In genomic region chr4:9785926-9786325, GRCh38 we compare ENCODE assay signal across 37 cellular contexts. TPM values are rescaled to one million over a fixed set of nuclear protein-coding genes. Genes with fewer than 3 reads are reported as not detected.
"Had no signal": no experiment of that assay in that cellular context is flagged by ENCODE, and none has a peak within 500 bp of the region (broad histone marks: within the 10 kb centered on the region; RNA-seq: fewer than 3 reads in every experiment).

No MANE protein-coding gene starts in this region.

- H3K27ac ChIP-seq: adrenal gland, body of pancreas, epithelial cell of prostate, esophagus squamous epithelium, gastroesophageal sphincter had no signal

- H3K9me3 ChIP-seq: adrenal gland, body of pancreas, esophagus squamous epithelium, gastroesophageal sphincter had no signal

- H3K4me3 ChIP-seq: adrenal gland, body of pancreas, esophagus squamous epithelium, gastroesophageal sphincter had no signal

- FAIRE-seq: colon, endometrium, endothelial cell of umbilical vein had no signal

- ATAC-seq: activated CD4-positive, alpha-beta T cell treated with anti-CD3 and anti-CD28 coated beads for 36 hours; activated CD8-positive, alpha-beta memory T cell treated with anti-CD3 and anti-CD28 coated beads, Interleukin-2, amount 10 ng/mL, durations not matched to agents 7 days and 5 days; activated CD8-positive, alpha-beta T cell treated with anti-CD3 and anti-CD28 coated beads, Interleukin-2, amount 10 ng/mL, durations not matched to agents 7 days and 5 days; activated naive CD8-positive, alpha-beta T cell treated with anti-CD3 and anti-CD28 coated beads, Interleukin-2, amount 50 U/mL, for 24 hours; body of pancreas; gastroesophageal sphincter had no signal

- DNase-seq: activated CD4-positive, alpha-beta memory T cell treated with anti-CD3 and anti-CD28 coated beads for 36 hours; activated CD4-positive, alpha-beta T cell treated with anti-CD3 and anti-CD28 coated beads for 36 hours; activated CD4-positive, alpha-beta T cell treated with anti-CD3 and anti-CD28 coated beads, Interleukin-2, amount 10 ng/mL, durations not matched to agents 24 days and 14 days; activated CD4-positive, CD25-positive, alpha-beta regulatory T cell; activated CD4-positive, CD25-positive, alpha-beta regulatory T cell treated with anti-CD3 and anti-CD28 coated beads, Interleukin-2, amount 50 U/mL, for 72 hours; activated CD8-positive, alpha-beta memory T cell treated with anti-CD3 and anti-CD28 coated beads, Interleukin-2, amount 10 ng/mL, durations not matched to agents 7 days and 5 days; activated CD8-positive, alpha-beta memory T cell treated with anti-CD3 and anti-CD28 coated beads, Interleukin-2, amount 50 U/mL, for 4 hours; activated CD8-positive, alpha-beta T cell treated with anti-CD3 and anti-CD28 coated beads, Interleukin-2, amount 10 ng/mL, durations not matched to agents 7 days and 5 days; activated effector memory CD4-positive, alpha-beta T cell treated with anti-CD3 and anti-CD28 coated beads, Interleukin-2, amount 50 U/mL, for 16 hours; activated naive CD4-positive, alpha-beta T cell treated with anti-CD3 and anti-CD28 coated beads for 36 hours; activated naive CD8-positive, alpha-beta T cell treated with anti-CD3 and anti-CD28 coated beads for 36 hours; activated naive CD8-positive, alpha-beta T cell treated with anti-CD3 and anti-CD28 coated beads, Interleukin-2, amount 50 U/mL, for 24 hours; activated T-cell treated with anti-CD3 and anti-CD28 coated beads, Interleukin-2, amount 50 U/mL, for 1 hour; activated T-cell treated with anti-CD3 and anti-CD28 coated beads, Interleukin-2, amount 50 U/mL, for 48 hours; adrenal gland; amygdala; aorta; body of pancreas; caudate nucleus; effector CD8-positive, alpha-beta T cell; esophagus squamous epithelium; foreskin melanocyte; T-helper 2 cell had no signal

- H3K36me3 ChIP-seq: adrenal gland, esophagus squamous epithelium, gastroesophageal sphincter had no signal

- H3K4me1 ChIP-seq: adrenal gland, body of pancreas had no signal

RNA-seq across cellular contexts. Expression of gene DRD5, which starts 4.5 kb away (rescaled TPM):
- total RNA-seq: activated CD4-positive, alpha-beta memory T cell treated with anti-CD3 and anti-CD28 coated beads for 36 hours; activated CD4-positive, alpha-beta T cell treated with anti-CD3 and anti-CD28 coated beads for 36 hours; activated CD4-positive, alpha-beta T cell treated with anti-CD3 and anti-CD28 coated beads, Interleukin-2, amount 10 ng/mL, durations not matched to agents 24 days and 14 days; activated CD8-positive, alpha-beta memory T cell treated with anti-CD3 and anti-CD28 coated beads for 36 hours; activated CD8-positive, alpha-beta memory T cell treated with anti-CD3 and anti-CD28 coated beads, Interleukin-2, amount 10 ng/mL, durations not matched to agents 7 days and 5 days; activated CD8-positive, alpha-beta T cell treated with anti-CD3 and anti-CD28 coated beads, Interleukin-2, amount 10 ng/mL, durations not matched to agents 7 days and 5 days; activated naive CD4-positive, alpha-beta T cell treated with anti-CD3 and anti-CD28 coated beads for 36 hours; activated naive CD8-positive, alpha-beta T cell treated with anti-CD3 and anti-CD28 coated beads for 36 hours; activated T-helper 1 cell treated with anti-CD3 and anti-CD28 coated beads, Interleukin-12 subunit alpha, Interleukin-12 subunit beta, Interleukin-2, Interleukin-4 antibody, amounts not matched to agents 30 ng/mL and 10 ng/mL and 1 ng/mL, durations not matched to agents 14 hours and 24 hours and 36 hours; activated T-helper 2 cell treated with anti-CD3 and anti-CD28 coated beads, Interferon-gamma antibody, Interleukin-2, Interleukin-4, amounts not matched to agents 10 μg/mL and 5 μg/mL and 100 μg/mL, durations not matched to agents 14 hours and 24 hours and 36 hours; aorta; body of pancreas; chondrocyte; dermis microvascular lymphatic vessel endothelial cell; endothelial cell of umbilical vein; esophagus squamous epithelium; fibroblast of lung; fibroblast of villous mesenchyme; gastroesophageal sphincter; glomerular endothelial cell; T-helper 1 cell treated with Interleukin-12 subunit alpha and Interleukin-12 subunit beta and Interleukin-4 antibody, amounts not matched to agents 30 ng/mL and 1 ng/mL, for 36 hours had no signal
- polyA plus RNA-seq: adrenal gland, aorta, endothelial cell of umbilical vein, fibroblast of lung had no signal
